In genomic region chr11:76767659-76768058, GRCh38 we compare ENCODE assay signal across 1 cellular context.
TF ChIP-seq lines count a peak whose summit lies in the region.

No MANE protein-coding gene starts in this region.

TF ChIP-seq in IMR-90, 13 proteins besides CTCF, POLR2A, EP300 and RAD21:
- TF ChIP-seq MAFK (IDR thresholded peaks at IDR 0.05; ENCODE audit: low read depth, low read length): no peak
